ENCODE assay signal across 8 cellular contexts in genomic region chr4:75895744-75896314, GRCh38. TPM values are rescaled to one million over a fixed set of nuclear protein-coding genes. Genes with fewer than 3 reads are reported as not detected.
DNase-seq lines count a peak whose midpoint lies in the region; ATAC-seq and TF ChIP-seq lines count a peak whose summit lies in the region.

No MANE protein-coding gene starts in this region.

- no peaks in the 10 kb centered on the region for H3K36me3 ChIP-seq in tibial artery

- ATAC-seq in stimulated activated naive CD8-positive, alpha-beta T cell treated with anti-CD3 and anti-CD28 coated beads, Interleukin-15, amount 100 ng/mL, for 72 hours, result peak; percentile 71
- no peak for ATAC-seq in stimulated activated naive CD8-positive, alpha-beta T cell treated with anti-CD3 and anti-CD28 coated beads, Interleukin-15, Interleukin-2, amounts not matched to agents 100 U/mL and 50 U/mL, for 24 hours
- ATAC-seq in activated B cell treated with CpG ODN at 0.5 μM for 24 hours (ENCODE audit: low read depth), result peak; percentile 70
- no peak for ATAC-seq in GM18873 (IDR thresholded peaks at IDR 0.05; ENCODE audit: low FRiP score, unreplicated experiment)

- DNase-seq in stimulated activated naive CD8-positive, alpha-beta T cell treated with anti-CD3 and anti-CD28 coated beads, Interleukin-15, amount 100 ng/mL, for 72 hours, result peak in 1 of 2 donors; percentile 13
- no peak for DNase-seq in stimulated activated naive CD8-positive, alpha-beta T cell treated with anti-CD3 and anti-CD28 coated beads, Interleukin-15, Interleukin-2, amounts not matched to agents 100 U/mL and 50 U/mL, for 24 hours
- DNase-seq in Kasumi-1 (lab: John Stamatoyannopoulos, UW), result peak; percentile 37 to 56
- no peak for DNase-seq in activated B cell treated with CpG ODN at 0.5 μM for 24 hours
- DNase-seq in iPS-NIHi11 (ENCODE audit: low spot score), result peak; percentile 64
- no peak for DNase-seq in tibial artery
- no peak for DNase-seq in NK-92 treated with Interleukin-12 subunit alpha and Interleukin-12 subunit beta, amount 100 ng/mL, for 24 hours (lab: John Stamatoyannopoulos, UW)

- no peak for TF ChIP-seq CTCF in activated B cell treated with CpG ODN at 0.5 μM for 24 hours (IDR thresholded peaks at IDR 0.05)
- peak; percentile 31 to 32 for TF ChIP-seq CTCF in tibial artery (IDR thresholded peaks at IDR 0.05)

- no peaks in the 10 kb centered on the region for H3K36me3 Mint-ChIP-seq in activated B cell treated with CpG ODN at 0.5 μM for 24 hours (ENCODE audit: low read depth)

- H3K27ac Mint-ChIP-seq in stimulated activated naive CD8-positive, alpha-beta T cell treated with anti-CD3 and anti-CD28 coated beads, Interleukin-15, amount 100 ng/mL, for 72 hours, result no peak overlapping the region
- no peak overlapping the region for H3K27ac Mint-ChIP-seq in activated B cell treated with CpG ODN at 0.5 μM for 24 hours

- no peak overlapping the region for H3K4me3 Mint-ChIP-seq in stimulated activated naive CD8-positive, alpha-beta T cell treated with anti-CD3 and anti-CD28 coated beads, Interleukin-15, amount 100 ng/mL, for 72 hours
- no peak overlapping the region for H3K4me3 Mint-ChIP-seq in activated B cell treated with CpG ODN at 0.5 μM for 24 hours

- H3K27me3 Mint-ChIP-seq in stimulated activated naive CD8-positive, alpha-beta T cell treated with anti-CD3 and anti-CD28 coated beads, Interleukin-15, amount 100 ng/mL, for 72 hours, result no peaks in the 10 kb centered on the region
- H3K27me3 Mint-ChIP-seq in activated B cell treated with CpG ODN at 0.5 μM for 24 hours, result no peaks in the 10 kb centered on the region

- intact Hi-C loops in activated B cell treated with CpG ODN at 0.5 μM for 24 hours (cut with micrococcal nuclease), result loop anchor here (1.0 to 2.0 kb wide), 3 partner anchors 44 to 171 kb away; no protein-coding TSS in a partner anchor
- intact Hi-C loops in tibial artery (cut with DNase I; ENCODE audit: low total_unique reads), result no loop called here

- CTCF ChIA-PET in activated B cell treated with CpG ODN at 0.5 μM for 24 hours (lab: Charles Lee), result interaction anchor here (0.6 to 2.7 kb wide), 24 partner anchors 9 to 1411 kb away, joined by 3 to 15 read pairs (median 4); partner anchors contain the start of genes NAAA and SDAD1

- no peaks in the 10 kb centered on the region for H3K9me3 ChIP-seq in tibial artery

- POLR2A ChIA-PET in activated B cell treated with CpG ODN at 0.5 μM for 24 hours (lab: Charles Lee), result interaction anchor here (0.7 kb wide), 1 partner anchor 95 kb away, joined by 5 read pairs; no protein-coding TSS in a partner anchor

- no peak overlapping the region for H3K27ac ChIP-seq in tibial artery

- no peaks in the 10 kb centered on the region for H3K9me3 Mint-ChIP-seq in stimulated activated naive CD8-positive, alpha-beta T cell treated with anti-CD3 and anti-CD28 coated beads, Interleukin-15, amount 100 ng/mL, for 72 hours
- peaks cover 2% of the 10 kb centered on the region for H3K9me3 Mint-ChIP-seq in activated B cell treated with CpG ODN at 0.5 μM for 24 hours

- H3K4me1 ChIP-seq in tibial artery, result no peaks in the 10 kb centered on the region

- H3K4me3 ChIP-seq in tibial artery, result no peak overlapping the region

- no peaks in the 10 kb centered on the region for H3K4me1 Mint-ChIP-seq in stimulated activated naive CD8-positive, alpha-beta T cell treated with anti-CD3 and anti-CD28 coated beads, Interleukin-15, amount 100 ng/mL, for 72 hours
- H3K4me1 Mint-ChIP-seq in activated B cell treated with CpG ODN at 0.5 μM for 24 hours, result no peaks in the 10 kb centered on the region

- H3K27me3 ChIP-seq in tibial artery, result no peaks in the 10 kb centered on the region

RNA-seq across cellular contexts. Expression of gene PPEF2, which starts 6.4 kb away (rescaled TPM):
- total RNA-seq in activated B cell treated with CpG ODN at 0.5 μM for 24 hours, result 0.17 and 0.35 TPM in 2 replicates

RNA-seq across cellular contexts. Expression of gene NAAA, which starts 45.0 kb away (rescaled TPM):
- total RNA-seq in activated B cell treated with CpG ODN at 0.5 μM for 24 hours, result 27.7 and 31.1 TPM in 2 replicates

Comparison
In these comparisons a context has a peak if more than half of its experiments do, and no peak if none do; other contexts are left out.
1. ATAC-seq: peak in stimulated activated naive CD8-positive, alpha-beta T cell treated with anti-CD3 and anti-CD28 coated beads, Interleukin-15, amount 100 ng/mL, for 72 hours (single experiment) and activated B cell treated with CpG ODN at 0.5 μM for 24 hours (single experiment); none in stimulated activated naive CD8-positive, alpha-beta T cell treated with anti-CD3 and anti-CD28 coated beads, Interleukin-15, Interleukin-2, amounts not matched to agents 100 U/mL and 50 U/mL, for 24 hours (single experiment) and GM18873 (single experiment).
2. DNase-seq: peak in Kasumi-1 (2 of 2) and iPS-NIHi11 (single experiment); none in stimulated activated naive CD8-positive, alpha-beta T cell treated with anti-CD3 and anti-CD28 coated beads, Interleukin-15, Interleukin-2, amounts not matched to agents 100 U/mL and 50 U/mL, for 24 hours (single experiment), activated B cell treated with CpG ODN at 0.5 μM for 24 hours (single experiment), tibial artery (0 of 2) and NK-92 treated with Interleukin-12 subunit alpha and Interleukin-12 subunit beta, amount 100 ng/mL, for 24 hours (single experiment).